37 cellular contexts compared by ENCODE assay signal in genomic region chr12:126295652-126296051, GRCh38.
DNase-seq lines count a peak whose midpoint lies in the region; ATAC-seq, FAIRE-seq and TF ChIP-seq lines count a peak whose summit lies in the region.
"Had no signal": no experiment of that assay in that cellular context is flagged by ENCODE, and none has a peak within 500 bp of the region (broad histone marks: within the 10 kb centered on the region; RNA-seq: fewer than 3 reads in every experiment).

No MANE protein-coding gene starts in this region.

- no peaks in the 10 kb centered on the region for H3K4me1 ChIP-seq in HepG2 (ENCODE audit: insufficient read depth, low read length)
- no peaks in the 10 kb centered on the region for H3K4me1 ChIP-seq in right lobe of liver
- no peaks in the 10 kb centered on the region for H3K4me1 ChIP-seq in ACC112 (ENCODE audit: control insufficient read depth, insufficient read depth, low read length, unreplicated experiment)
- no peaks in the 10 kb centered on the region for H3K4me1 ChIP-seq in HEK293 (ENCODE audit: control insufficient read depth, insufficient read depth, low read length)
- H3K4me1 ChIP-seq: A549; BE2C; BLaER1; BLaER1 treated with 17β-estradiol and CSF1 and Interleukin-3, amounts not matched to agents 10 nM and 100 nM; Caco-2 had no signal

- no peaks in the 10 kb centered on the region for H3K4me1 Mint-ChIP-seq in T-helper 1 cell treated with Interleukin-12 subunit alpha and Interleukin-12 subunit beta and Interleukin-4 antibody, amounts not matched to agents 30 μg/mL and 1 μg/mL, for 36 hours (ENCODE audit: low read depth)
- H3K4me1 Mint-ChIP-seq in type B pancreatic cell (ENCODE audit: unreplicated experiment): no peaks in the 10 kb centered on the region
- H3K4me1 Mint-ChIP-seq: B cell; CD14-positive monocyte; CD4-positive, alpha-beta memory T cell; CD4-positive, CD25-positive, alpha-beta regulatory T cell; CD8-positive, alpha-beta memory T cell had no signal

- H3K9ac ChIP-seq in HepG2 (ENCODE audit: insufficient read depth, low read depth, low read length): no peak overlapping the region
- H3K9ac ChIP-seq: BLaER1; BLaER1 treated with 17β-estradiol and CSF1 and Interleukin-3, amounts not matched to agents 10 nM and 100 nM had no signal

- H3K27me3 ChIP-seq in HepG2 (ENCODE audit: control insufficient read depth in 1 of 2, insufficient read depth in 2 of 2, low read length in 2 of 2): no peaks in the 10 kb centered on the region
- no peaks in the 10 kb centered on the region for H3K27me3 ChIP-seq in right lobe of liver
- H3K27me3 ChIP-seq in ACC112 (ENCODE audit: insufficient read depth, low read length): no peaks in the 10 kb centered on the region
- H3K27me3 ChIP-seq: BE2C; BLaER1; BLaER1 treated with 17β-estradiol and CSF1 and Interleukin-3, amounts not matched to agents 10 nM and 100 nM had no signal

- no TSS peak for BruUV-seq in HepG2 (replicated peaks; lab: Mats Ljungman, UMichigan)

- H3K4me3 ChIP-seq in HepG2 (replicated peaks in 1 of 3; ENCODE audit: insufficient read depth in 1 of 3, low read depth in 2 of 3, low read length in 3 of 3): no peak overlapping the region
- H3K4me3 ChIP-seq in right lobe of liver: no peak overlapping the region
- no peak overlapping the region for H3K4me3 ChIP-seq in ACC112 (ENCODE audit: low read depth, low read length)
- H3K4me3 ChIP-seq in HEK293 (ENCODE audit: low read depth, low read length): no peak overlapping the region
- H3K4me3 ChIP-seq: A549; BLaER1; BLaER1 treated with 17β-estradiol and CSF1 and Interleukin-3, amounts not matched to agents 10 nM and 100 nM had no signal

- in situ Hi-C loops in HepG2 (cut with HindIII; ENCODE audit: extremely low pct_ligation_motif_present, low pct_unique_long_range_greater_than_20kb): no loop called here

- no peak for TF ChIP-seq CTCF in HepG2 (CRISPR knock-in tag; IDR thresholded peaks at IDR 0.05)
- no peak for TF ChIP-seq CTCF in right lobe of liver (IDR thresholded peaks at IDR 0.05)
- TF ChIP-seq CTCF in HEK293 (tag by site-specific recombination; IDR thresholded peaks at IDR 0.05): no peak
- TF ChIP-seq CTCF in type B pancreatic cell (conservative IDR thresholded peaks at IDR 0.05): no peak

- intact Hi-C loops in HepG2 (cut with micrococcal nuclease; ENCODE audit: unreplicated experiment): no loop called here
- intact Hi-C loops in right lobe of liver (cut with DNase I): no loop called here

- no peaks in the 10 kb centered on the region for H3K36me3 Mint-ChIP-seq in T-helper 1 cell treated with Interleukin-12 subunit alpha and Interleukin-12 subunit beta and Interleukin-4 antibody, amounts not matched to agents 30 μg/mL and 1 μg/mL, for 36 hours (ENCODE audit: low read depth)
- H3K36me3 Mint-ChIP-seq in type B pancreatic cell: no peaks in the 10 kb centered on the region
- H3K36me3 Mint-ChIP-seq: CD14-positive monocyte; CD4-positive, alpha-beta memory T cell; CD4-positive, CD25-positive, alpha-beta regulatory T cell; CD8-positive, alpha-beta memory T cell; CD8-positive, alpha-beta T cell had no signal

- 3% methylated on average over 2 of the region's 2 CpGs for WGBS in HepG2 (ENCODE audit: low lambda C conversion rate)
- 81% methylated on average over 2 of the region's 2 CpGs for WGBS in right lobe of liver (ENCODE audit: insufficient coverage, low coverage, low lambda C conversion rate, missing lambda C conversion rate)

- TF ChIP-seq EP300 in HepG2 (IDR thresholded peaks at IDR 0.05; ENCODE audit: low read depth in 2 of 2, low read length in 2 of 2) (no peak), HepG2 (CRISPR knock-in tag; IDR thresholded peaks at IDR 0.05; ENCODE audit: borderline replicate concordance) (no peak)

- CTCF ChIA-PET in HepG2 (lab: Yijun Ruan, JAX; ENCODE audit: low intra/inter-chr PET ratio, low total read pairs) (no interaction called here), HEK293 (lab: Yijun Ruan, JAX) (interaction anchor here (0.6 kb wide), 1 partner anchor 118 kb away, joined by 5 read pairs; no protein-coding TSS in a partner anchor)

- H3K36me3 ChIP-seq in HepG2 (replicated peaks in 1 of 2; ENCODE audit: control insufficient read depth in 1 of 2, insufficient read depth in 2 of 2, low read length in 2 of 2): no peaks in the 10 kb centered on the region
- H3K36me3 ChIP-seq in right lobe of liver: no peaks in the 10 kb centered on the region
- H3K36me3 ChIP-seq in ACC112 (ENCODE audit: insufficient read depth, low read length): no peaks in the 10 kb centered on the region
- no peaks in the 10 kb centered on the region for H3K36me3 ChIP-seq in HEK293 (ENCODE audit: control insufficient read depth in 2 of 2, insufficient read depth in 1 of 2, low read length in 2 of 2)
- H3K36me3 ChIP-seq: BE2C, BLaER1 had no signal

- H3K9me3 ChIP-seq in HepG2 (ENCODE audit: low read length) (peaks cover 81% of the 10 kb centered on the region), right lobe of liver (no peaks in the 10 kb centered on the region), HEK293 (ENCODE audit: control insufficient read depth, insufficient read depth, low read depth, low read length) (no peaks in the 10 kb centered on the region)
- H3K9me3 ChIP-seq: BE2C, Caco-2 had no signal

- H3K27ac Mint-ChIP-seq in T-helper 1 cell treated with Interleukin-12 subunit alpha and Interleukin-12 subunit beta and Interleukin-4 antibody, amounts not matched to agents 30 μg/mL and 1 μg/mL, for 36 hours: peak overlapping the region; percentile 17
- H3K27ac Mint-ChIP-seq in type B pancreatic cell: no peak overlapping the region
- H3K27ac Mint-ChIP-seq: B cell; CD14-positive monocyte; CD4-positive, alpha-beta T cell; CD4-positive, CD25-positive, alpha-beta regulatory T cell; CD8-positive, alpha-beta memory T cell; CD8-positive, alpha-beta T cell had no signal

- TF ChIP-seq POLR2A in HepG2 (IDR thresholded peaks at IDR 0.05; ENCODE audit: insufficient read depth in 1 of 2, low read depth in 2 of 2, low read length in 2 of 2) (no peak), right lobe of liver (IDR thresholded peaks at IDR 0.05) (no peak)

- H3K4me2 ChIP-seq in HepG2 (ENCODE audit: low read depth, low read length): no peak overlapping the region
- H3K4me2 ChIP-seq: A549; BLaER1; BLaER1 treated with 17β-estradiol and CSF1 and Interleukin-3, amounts not matched to agents 10 nM and 100 nM had no signal

- H3K27ac ChIP-seq in HepG2 (ENCODE audit: extremely low read length, insufficient read depth, low read length): no peak overlapping the region
- H3K27ac ChIP-seq in right lobe of liver: no peak overlapping the region
- H3K27ac ChIP-seq in ACC112 (ENCODE audit: low read depth, low read length): no peak overlapping the region
- no peak overlapping the region for H3K27ac ChIP-seq in HEK293 (ENCODE audit: extremely low read depth, low read depth, low read length)
- H3K27ac ChIP-seq: 22Rv1; A549; BLaER1; BLaER1 treated with 17β-estradiol and CSF1 and Interleukin-3, amounts not matched to agents 10 nM and 100 nM; C4-2B had no signal

- no peaks in the 10 kb centered on the region for H3K27me3 Mint-ChIP-seq in T-helper 1 cell treated with Interleukin-12 subunit alpha and Interleukin-12 subunit beta and Interleukin-4 antibody, amounts not matched to agents 30 μg/mL and 1 μg/mL, for 36 hours (ENCODE audit: low read depth)
- H3K27me3 Mint-ChIP-seq in type B pancreatic cell: no peaks in the 10 kb centered on the region
- H3K27me3 Mint-ChIP-seq: B cell; CD4-positive, alpha-beta memory T cell; CD4-positive, alpha-beta T cell; CD4-positive, CD25-positive, alpha-beta regulatory T cell; CD8-positive, alpha-beta memory T cell had no signal

- H3K4me3 Mint-ChIP-seq in T-helper 1 cell treated with Interleukin-12 subunit alpha and Interleukin-12 subunit beta and Interleukin-4 antibody, amounts not matched to agents 30 μg/mL and 1 μg/mL, for 36 hours: no peak overlapping the region
- H3K4me3 Mint-ChIP-seq in type B pancreatic cell: no peak overlapping the region
- H3K4me3 Mint-ChIP-seq: B cell; CD14-positive monocyte; CD4-positive, alpha-beta memory T cell; CD4-positive, alpha-beta T cell; CD4-positive, CD25-positive, alpha-beta regulatory T cell; CD8-positive, alpha-beta memory T cell; CD8-positive, alpha-beta T cell had no signal

- ATAC-seq in HepG2 (no peak), right lobe of liver (no peak), HG03342 (IDR thresholded peaks at IDR 0.05; ENCODE audit: unreplicated experiment) (no peak)
- ATAC-seq: A549; CD8-positive, alpha-beta T cell had no signal

- H3K79me2 ChIP-seq in HepG2 (ENCODE audit: insufficient read depth, low read length) (no peaks in the 10 kb centered on the region), ACC112 (ENCODE audit: control insufficient read depth, insufficient read depth, low read length, unreplicated experiment) (no peaks in the 10 kb centered on the region)

- no peak for FAIRE-seq in HepG2 (lab: Jason Lieb, UNC)
- FAIRE-seq: A204.1, A549, D721Med had no signal

- no peaks in the 10 kb centered on the region for H4K20me1 ChIP-seq in HepG2 (ENCODE audit: insufficient read depth, low read length)
- H4K20me1 ChIP-seq: BLaER1; BLaER1 treated with 17β-estradiol and CSF1 and Interleukin-3, amounts not matched to agents 10 nM and 100 nM had no signal

- DNase-seq in T-helper 1 cell: no peak
- DNase-seq in HepG2 (ENCODE audit: low spot score): no peak
- no peak for DNase-seq in right lobe of liver
- no peak for DNase-seq in type B pancreatic cell (ENCODE audit: extremely low spot score, unreplicated experiment)
- DNase-seq: 8988T; ACHN; AML-193; BE2C; C1 segment of cervical spinal cord; Caco-2; Calu3; CD4-positive, alpha-beta memory T cell; CD4-positive, alpha-beta T cell; CD4-positive, CD25-positive, alpha-beta regulatory T cell; CD8-positive, alpha-beta memory T cell; CD8-positive, alpha-beta T cell; COR-L47; DMS 273 treated with DMSO at 0.1 percent for 48 hours; DMS153; DMS53; DMS79; DMS79 treated with DMSO at 0.1 percent for 48 hours; DND-41; EL had no signal

- TF ChIP-seq RAD21 in HepG2 (CRISPR knock-in tag; IDR thresholded peaks at IDR 0.05): no peak

- H3K9me3 Mint-ChIP-seq in T-helper 1 cell treated with Interleukin-12 subunit alpha and Interleukin-12 subunit beta and Interleukin-4 antibody, amounts not matched to agents 30 μg/mL and 1 μg/mL, for 36 hours: peaks cover 39% of the 10 kb centered on the region
- peaks cover 6% of the 10 kb centered on the region for H3K9me3 Mint-ChIP-seq in type B pancreatic cell

- POLR2A ChIA-PET in HepG2 (lab: Yijun Ruan, JAX): no interaction called here
- POLR2A ChIA-PET in HEK293 (lab: Yijun Ruan, JAX): no interaction called here

- H2AFZ ChIP-seq in HepG2 (ENCODE audit: low read length) (no peak overlapping the region), ACC112 (ENCODE audit: low read length, unreplicated experiment) (peak overlapping the region; percentile 23)

TF ChIP-seq in HepG2, 621 proteins besides CTCF, POLR2A, EP300 and RAD21:
- peak; percentile 53 for TF ChIP-seq PCBP2 (optimal IDR thresholded peaks at IDR 0.05; ENCODE audit: low read depth, low read length, poor library complexity, severe bottlenecking)
- no peak for TF ChIP-seq RFXANK (CRISPR knock-in tag; IDR thresholded peaks at IDR 0.05)
TF ChIP-seq in HepG2: peak in this region for 1.
